In genomic region chr18:63848159-63848558, GRCh38 we compare ENCODE assay signal across 8 cellular contexts. TPM values are rescaled to one million over a fixed set of nuclear protein-coding genes. Genes with fewer than 3 reads are reported as not detected.
DNase-seq lines count a peak whose midpoint lies in the region; ATAC-seq and TF ChIP-seq lines count a peak whose summit lies in the region.

No MANE protein-coding gene starts in this region.

- peak; percentile 83 for TF ChIP-seq CTCF in chondrocyte (IDR thresholded peaks at IDR 0.05)

- no peaks in the 10 kb centered on the region for H3K36me3 Mint-ChIP-seq in chondrocyte (ENCODE audit: low read depth)

- peaks cover 31% of the 10 kb centered on the region for H3K27me3 Mint-ChIP-seq in chondrocyte (ENCODE audit: low read depth)

- intact Hi-C loops in left cardiac atrium (cut with DNase I) (loop anchor here (2.0 to 10.0 kb wide), 2 partner anchors 329 to 333 kb away; no protein-coding TSS in a partner anchor), cardiac septum (cut with DNase I) (loop anchor here (10.0 kb wide), 1 partner anchor 333 kb away; no protein-coding TSS in a partner anchor)

- no peaks in the 10 kb centered on the region for H3K4me1 Mint-ChIP-seq in chondrocyte (ENCODE audit: low read depth)

- no peak for DNase-seq in left cardiac atrium
- no peak for DNase-seq in cardiac septum (ENCODE audit: low spot score)
- peak; percentile 50 for DNase-seq in NCI-H748 treated with DMSO at 0.1 percent for 48 hours (lab: John Stamatoyannopoulos, UW)
- no peak for DNase-seq in chondrocyte (ENCODE audit: low spot score)
- DNase-seq in myocyte (ENCODE audit: low read depth) = peak; percentile 72
- DNase-seq in effector CD4-positive, alpha-beta T cell = no peak

- ATAC-seq in left cardiac atrium (peak; percentile 27 to 59), HG02981 (IDR thresholded peaks at IDR 0.05; ENCODE audit: unreplicated experiment) (peak; percentile 52), HG03196 (IDR thresholded peaks at IDR 0.05; ENCODE audit: unreplicated experiment) (no peak)

- H3K9me3 Mint-ChIP-seq in chondrocyte (ENCODE audit: low read depth) = no peaks in the 10 kb centered on the region

- H3K4me3 Mint-ChIP-seq in chondrocyte (ENCODE audit: unreplicated experiment) = no peak overlapping the region

- no peak overlapping the region for H3K27ac Mint-ChIP-seq in chondrocyte (ENCODE audit: unreplicated experiment)

RNA-seq across cellular contexts. Expression of gene SERPINB2, which starts 39.3 kb away (rescaled TPM):
- total RNA-seq in left cardiac atrium (under 1 TPM in 1 of 2 donors, not detected in 1; 0.37 TPM), cardiac septum (not detected), chondrocyte (not detected in 3 replicates), myocyte (0.40 and 1.3 TPM in 2 replicates)
- 0.45 TPM for polyA plus RNA-seq in myocyte (2012)

RNA-seq across cellular contexts. Expression of gene SERPINB10, which starts 59.6 kb away (rescaled TPM):
- total RNA-seq in left cardiac atrium = not detected
- not detected for total RNA-seq in cardiac septum
- total RNA-seq in chondrocyte = not detected in 3 replicates
- not detected in 2 replicates for total RNA-seq in myocyte
- not detected for polyA plus RNA-seq in myocyte (2012)

Comparison
In these comparisons a context has a peak if more than half of its experiments do, and no peak if none do; other contexts are left out.
1. DNase-seq: peak in NCI-H748 treated with DMSO at 0.1 percent for 48 hours (single experiment) and myocyte (single experiment); none in left cardiac atrium (single experiment), cardiac septum (single experiment), chondrocyte (single experiment) and effector CD4-positive, alpha-beta T cell (single experiment).